ENCODE assay signal across 8 cellular contexts in the genomic region with DNA sequence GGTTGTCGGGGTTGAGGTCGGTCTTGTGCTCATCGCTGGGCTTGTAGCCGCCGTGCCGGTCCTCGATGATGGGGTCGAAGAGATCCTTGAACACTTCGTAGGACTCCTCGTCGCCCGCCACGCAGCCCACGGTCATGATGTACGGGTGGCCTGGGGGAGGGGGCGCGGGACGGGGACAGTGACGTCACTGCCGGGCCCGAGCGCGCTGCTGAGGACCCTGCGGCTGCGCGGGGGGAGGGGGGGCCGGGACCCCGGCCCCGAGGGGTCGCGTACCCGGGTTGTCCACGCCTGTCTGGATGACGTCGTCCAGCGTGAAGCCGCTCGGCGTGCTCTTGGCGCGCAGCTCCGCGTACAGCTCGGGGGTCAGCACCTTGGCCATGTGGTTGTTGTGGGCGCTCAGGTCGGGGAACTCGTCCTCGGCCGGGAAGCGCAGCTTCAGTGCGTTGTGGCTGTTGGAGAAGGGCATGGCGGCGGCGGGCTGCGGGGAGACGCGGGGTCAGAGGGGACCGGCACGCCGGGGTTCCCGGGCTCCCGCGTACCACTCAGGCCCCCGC. TPM values are rescaled to one million over a fixed set of nuclear protein-coding genes. Genes with fewer than 3 reads are reported as not detected.
DNase-seq lines count a peak whose midpoint lies in the region; ATAC-seq, FAIRE-seq and TF ChIP-seq lines count a peak whose summit lies in the region.

No MANE protein-coding gene starts in this region.

- H3K56ac ChIP-seq in H1 (replicated peaks; ENCODE audit: insufficient read length, low read depth, low read length), result peak overlapping the region; percentile 89

- peak overlapping the region; percentile 96 for H3K18ac ChIP-seq in H1 (ENCODE audit: extremely low read depth, low read length)

- no peak overlapping the region; the same call in 1 of the 2 replicates for H2AK5ac ChIP-seq in H1 (ENCODE audit: low read depth, low read length)

- peak overlapping the region; percentile 60; the same call in 1 of the 2 replicates for H2BK12ac ChIP-seq in H1 (ENCODE audit: low read depth, low read length)

- peaks cover 0 to 2% of the 10 kb centered on the region in 2 experiments; a peak in 1 of 4 replicates for H3K79me2 ChIP-seq in H1 (ENCODE audit: control insufficient read depth in 1 of 2, insufficient read depth in 2 of 2, low read length in 2 of 2)

- H2BK15ac ChIP-seq in H1 (ENCODE audit: low read length), result peak overlapping the region; percentile 92; the same call in 1 of the 2 replicates

- H2BK20ac ChIP-seq in H1 (ENCODE audit: low read length), result no peak overlapping the region

- H2AFZ ChIP-seq in H1 (ENCODE audit: low read length), result no peak overlapping the region

- peak overlapping the region; percentile 84 for H3K4ac ChIP-seq in H1 (replicated peaks; ENCODE audit: insufficient read length, low read depth, low read length)

- peak overlapping the region; percentile 82 for H3K14ac ChIP-seq in H1 (ENCODE audit: insufficient read length)

- peak; percentile 22 for DNase-seq in GM06990 (ENCODE audit: extremely low read depth, insufficient read length)
- no peak for DNase-seq in NT2/D1 (ENCODE audit: low read depth, low spot score)
- peak in 1 of 2 experiments; percentile 70 for DNase-seq in H1 (ENCODE audit: low read depth in 1 of 2, low spot score in 2 of 2)
- no peak for DNase-seq in naive B cell
- no peak for DNase-seq in iPS-NIHi7 (ENCODE audit: extremely low spot score)
- no peak for DNase-seq in HFFc6
- DNase-seq in islet precursor cell, result no peak

- POLR2A ChIA-PET in H1 (lab: Charles Lee; ENCODE audit: partially characterized antibody), result interaction anchor here (0.5 to 12.6 kb wide), 20 partner anchors 12 to 464 kb away, joined by 3 to 844 read pairs (median 4); a partner anchor contains a TSS

- H3K36me3 ChIP-seq in GM06990 (ENCODE audit: control insufficient read depth, insufficient read depth, low read length) (no peaks in the 10 kb centered on the region), NT2/D1 (ENCODE audit: insufficient read depth, insufficient read length, low read length) (peaks cover 13% of the 10 kb centered on the region), H1 (ENCODE audit: control insufficient read depth in 2 of 4, insufficient read depth in 4 of 4, low read length in 3 of 4) (peaks cover 8 to 23% (median 17%) of the 10 kb centered on the region in 4 experiments; a peak in 7 of 8 replicates)

- peak overlapping the region; percentile 93 for H2BK5ac ChIP-seq in H1 (ENCODE audit: low read depth, low read length)

- H4K5ac ChIP-seq in H1 (ENCODE audit: insufficient read length, low read depth, low read length), result peak overlapping the region; percentile 82

- H3K79me1 ChIP-seq in H1 (ENCODE audit: low read depth, low read length), result no peaks in the 10 kb centered on the region; the same call in 1 of the 2 replicates

- no peaks in the 10 kb centered on the region for H3K9me3 Mint-ChIP-seq in naive B cell
- H3K9me3 Mint-ChIP-seq in HFFc6, result no peaks in the 10 kb centered on the region

- peak overlapping the region; percentile 73 to 80 for H3K4me2 ChIP-seq in H1 (ENCODE audit: insufficient read depth in 1 of 2, low read depth in 2 of 2, low read length in 2 of 2)

- TF ChIP-seq RAD21 in H1 (IDR thresholded peaks at IDR 0.05 in 1 of 2, conservative IDR thresholded peaks at IDR 0.05 in 1 of 2; ENCODE audit: low read depth in 2 of 2, low read length in 2 of 2), result no peak

- TF ChIP-seq CTCF in GM06990 (IDR thresholded peaks at IDR 0.05; ENCODE audit: insufficient read depth, low read length, poor library complexity, severe bottlenecking) (no peak), H1 (IDR thresholded peaks at IDR 0.05; ENCODE audit: control extremely low read depth in 1 of 3, insufficient read depth in 1 of 3, low read depth in 1 of 3, low read length in 3 of 3) (no peak), HFFc6 (IDR thresholded peaks at IDR 0.05) (no peak)

- no peak overlapping the region for H3K23ac ChIP-seq in H1 (ENCODE audit: insufficient read length)

- H3K27me3 ChIP-seq in GM06990 (replicated peaks; ENCODE audit: control insufficient read depth, insufficient read depth, low read length) (no peaks in the 10 kb centered on the region; the same call in 1 of the 2 replicates), NT2/D1 (ENCODE audit: insufficient read depth, insufficient read length) (peaks cover 17% of the 10 kb centered on the region), H1 (replicated peaks in 1 of 4; ENCODE audit: control insufficient read depth in 3 of 4, extremely low read depth in 1 of 4, insufficient read depth in 3 of 4, low read length in 3 of 4) (peaks cover 3 to 23% (median 13%) of the 10 kb centered on the region in 4 experiments)

- ATAC-seq in naive B cell (ENCODE audit: low read depth in 2 of 2), result peak in 1 of 2 donors; percentile 6
- no peak for ATAC-seq in HG03196 (IDR thresholded peaks at IDR 0.05; ENCODE audit: unreplicated experiment)

- H3K27ac Mint-ChIP-seq in naive B cell (no peak overlapping the region), HFFc6 (no peak overlapping the region)

- H3K36me3 Mint-ChIP-seq in naive B cell (no peaks in the 10 kb centered on the region), HFFc6 (ENCODE audit: low read depth) (no peaks in the 10 kb centered on the region)

- FAIRE-seq in H1 (lab: Jason Lieb, UNC), result no peak

- no peaks in the 10 kb centered on the region for H3K9me3 ChIP-seq in NT2/D1 (ENCODE audit: insufficient read depth, low read length)
- H3K9me3 ChIP-seq in H1 (ENCODE audit: insufficient read depth in 2 of 2, low read depth in 1 of 2, low read length in 1 of 2), result no peaks in the 10 kb centered on the region

- peaks cover 10 to 20% of the 10 kb centered on the region in 2 experiments for H4K20me1 ChIP-seq in H1 (replicated peaks in 1 of 2; ENCODE audit: control insufficient read depth in 1 of 2, insufficient read depth in 2 of 2, low read length in 2 of 2)

- peak in 1 of 2 experiments; percentile 78; a peak in 2 of 3 replicates for TF ChIP-seq POLR2A in H1 (IDR thresholded peaks at IDR 0.05; ENCODE audit: control extremely low read depth in 1 of 2, low read depth in 2 of 2, low read length in 2 of 2)

- H3K27ac ChIP-seq in H1 (ENCODE audit: low read depth, low read length), result peak overlapping the region; percentile 80

- peak overlapping the region; percentile 93 for H4K91ac ChIP-seq in H1 (replicated peaks; ENCODE audit: insufficient read length, low read length)

- H3K4me1 Mint-ChIP-seq in naive B cell (peaks cover 12 to 23% (median 21%) of the 10 kb centered on the region in 3 donors), HFFc6 (ENCODE audit: low read depth) (peaks cover 31% of the 10 kb centered on the region)

- H3K4me3 ChIP-seq in GM06990 (replicated peaks; ENCODE audit: low read depth, low read length) (peak overlapping the region; percentile 46), NT2/D1 (ENCODE audit: insufficient read length, low read depth) (peak overlapping the region; percentile 78), H1 (ENCODE audit: extremely low read depth in 1 of 4, insufficient read depth in 2 of 4, low read depth in 3 of 4, low read length in 4 of 4) (peak overlapping the region; percentile 79 to 96 (median 84))

- peaks cover 14% of the 10 kb centered on the region; the same call in 1 of the 2 replicates for H3K23me2 ChIP-seq in H1 (ENCODE audit: low read depth, low read length)

- H4K8ac ChIP-seq in H1 (ENCODE audit: extremely low read depth, insufficient read depth, low read length), result peak overlapping the region; percentile 93

- no peak for TF ChIP-seq EP300 in H1 (IDR thresholded peaks at IDR 0.05; ENCODE audit: borderline replicate concordance in 1 of 2, low read depth in 2 of 2, low read length in 2 of 2)

- WGBS in H1 (ENCODE audit: extremely low coverage in 1 of 2, insufficient coverage in 1 of 2, insufficient read length in 1 of 2, insufficient replicate concordance in 2 of 2, low coverage in 1 of 2, low lambda C conversion rate in 2 of 2, missing lambda C conversion rate in 1 of 2), 2 experiments, result 2% methylated on average over 7 of the region's 64 CpGs; no CpG with 5 or more reads in 1 of the 2 experiments

- H3K9ac ChIP-seq in NT2/D1 (ENCODE audit: insufficient read length, low read depth), result peak overlapping the region; percentile 90
- H3K9ac ChIP-seq in H1 (replicated peaks in 1 of 4; ENCODE audit: extremely low read depth in 1 of 4, low read depth in 3 of 4, low read length in 3 of 4), result peak overlapping the region; percentile 81 to 92 (median 88); a peak in 6 of 7 replicates

- H2BK120ac ChIP-seq in H1 (replicated peaks; ENCODE audit: low read depth, low read length), result no peak overlapping the region

- H3K27me3 Mint-ChIP-seq in naive B cell (peaks cover 0 to 13% (median 12%) of the 10 kb centered on the region in 3 donors), HFFc6 (ENCODE audit: insufficient read depth) (peaks cover 10% of the 10 kb centered on the region)

- H3K4me1 ChIP-seq in NT2/D1 (ENCODE audit: insufficient read depth, insufficient read length) (peaks cover 15% of the 10 kb centered on the region), H1 (replicated peaks in 1 of 4; ENCODE audit: control insufficient read depth in 3 of 4, insufficient read depth in 4 of 4, low read length in 3 of 4) (peaks cover 0 to 28% (median 19%) of the 10 kb centered on the region in 4 experiments; a peak in 6 of 7 replicates)

- H3K4me3 Mint-ChIP-seq in naive B cell (peak overlapping the region; percentile 33 to 75 (median 65)), HFFc6 (no peak overlapping the region)

- CTCF ChIA-PET in H1 (lab: Charles Lee; ENCODE audit: partially characterized antibody), result interaction anchor here (0.6 to 31.3 kb wide), 3 partner anchors 12 to 392 kb away, joined by 4 to 921 read pairs (median 32); a partner anchor contains a TSS

RNA-seq across cellular contexts. Expression of a gene that starts 0.5 kb away (rescaled TPM):
- total RNA-seq in H1 (2021; fragmentation: NEBNext Ultra II Directional; extraction: Animal tissue kit (Norgen Biotek cat#: 25700)), result 538 and 572 TPM in 2 replicates
- polyA plus RNA-seq in H1 (2011; rRNA removed) (950 and 1,969 TPM in 2 replicates), naive B cell (ENCODE audit: low read depth in 6 of 6) (under 1 TPM in 2 of 6 donors, not detected in 4; 0.80 to 1.00 TPM)
- 828 TPM for polyA plus RNA-seq in H1 (2011; cell fraction: cytosol; rRNA removed)
- 1,943 TPM for polyA plus RNA-seq in H1 (2011; cell fraction: nucleus; rRNA removed)
- polyA plus RNA-seq in H1 (2012, experiment 1 of 2), result 757 to 990 TPM (median 908 TPM) in 4 replicates
- polyA plus RNA-seq in H1 (2012, experiment 2 of 2), result 939 TPM
- 514 TPM for polyA plus RNA-seq in H1 (2013, experiment 1 of 2)
- 503 TPM for polyA plus RNA-seq in H1 (2013, experiment 2 of 2)
- 153 and 156 TPM in 2 replicates for polyA minus RNA-seq in H1 (2011; rRNA and poly(A)+ RNA removed)
- polyA minus RNA-seq in H1 (2011; cell fraction: cytosol; rRNA and poly(A)+ RNA removed), result 356 TPM
- 378 TPM for polyA minus RNA-seq in H1 (2011; cell fraction: nucleus; rRNA and poly(A)+ RNA removed)
- 10 to 100 TPM; 16.6 to 31.3 (median 19.4) TPM for total RNA-seq in HFFc6 (2021; fragmentation: NEBNext Ultra II Directional; extraction: Animal tissue kit (Norgen Biotek cat#: 25700))

RNA-seq across cellular contexts. Expression of a gene that starts 6.9 kb away (rescaled TPM):
- total RNA-seq in H1 (2021; fragmentation: NEBNext Ultra II Directional; extraction: Animal tissue kit (Norgen Biotek cat#: 25700)), result 15.1 and 15.8 TPM in 2 replicates
- polyA plus RNA-seq in H1 (2011; rRNA removed), result 19.0 and 29.7 TPM in 2 replicates
- 23.3 TPM for polyA plus RNA-seq in H1 (2011; cell fraction: cytosol; rRNA removed)
- polyA plus RNA-seq in H1 (2011; cell fraction: nucleus; rRNA removed), result 44.0 TPM
- 9.2 to 14.2 TPM (median 13.8 TPM) in 4 replicates for polyA plus RNA-seq in H1 (2012, experiment 1 of 2)
- polyA plus RNA-seq in H1 (2012, experiment 2 of 2), result 11.3 TPM
- polyA plus RNA-seq in H1 (2013, experiment 1 of 2), result 6.8 TPM
- 6.6 TPM for polyA plus RNA-seq in H1 (2013, experiment 2 of 2)
- 6.4 and 6.9 TPM in 2 replicates for polyA minus RNA-seq in H1 (2011; rRNA and poly(A)+ RNA removed)
- polyA minus RNA-seq in H1 (2011; cell fraction: cytosol; rRNA and poly(A)+ RNA removed), result 11.2 TPM
- polyA minus RNA-seq in H1 (2011; cell fraction: nucleus; rRNA and poly(A)+ RNA removed), result 26.1 TPM
- 10 to 100 TPM in 1 of 6 donors, 1 to 10 TPM in 5; 6.2 to 13.9 (median 8.3) TPM for polyA plus RNA-seq in naive B cell (ENCODE audit: low read depth in 6 of 6)
- 10 to 100 TPM; 12.0 to 14.9 (median 13.4) TPM for total RNA-seq in HFFc6 (2021; fragmentation: NEBNext Ultra II Directional; extraction: Animal tissue kit (Norgen Biotek cat#: 25700))

RNA-seq across cellular contexts. Expression of a gene that starts 40.4 kb away (rescaled TPM):
- total RNA-seq in H1 (2021; fragmentation: NEBNext Ultra II Directional; extraction: Animal tissue kit (Norgen Biotek cat#: 25700)), result 29.2 and 29.5 TPM in 2 replicates
- polyA plus RNA-seq in H1 (2011; rRNA removed) (5.9 and 7.4 TPM in 2 replicates), naive B cell (ENCODE audit: low read depth in 6 of 6) (10 to 100 TPM; 11.0 to 55.5 (median 41.9) TPM)
- 8.2 TPM for polyA plus RNA-seq in H1 (2011; cell fraction: cytosol; rRNA removed)
- 5.3 TPM for polyA plus RNA-seq in H1 (2011; cell fraction: nucleus; rRNA removed)
- 13.5 to 26.1 TPM (median 16.6 TPM) in 4 replicates for polyA plus RNA-seq in H1 (2012, experiment 1 of 2)
- 2.3 TPM for polyA plus RNA-seq in H1 (2012, experiment 2 of 2)
- polyA plus RNA-seq in H1 (2013, experiment 1 of 2), result 18.4 TPM
- 17.4 TPM for polyA plus RNA-seq in H1 (2013, experiment 2 of 2)
- polyA minus RNA-seq in H1 (2011; rRNA and poly(A)+ RNA removed), result 11.8 and 13.3 TPM in 2 replicates
- 13.7 TPM for polyA minus RNA-seq in H1 (2011; cell fraction: cytosol; rRNA and poly(A)+ RNA removed)
- 12.5 TPM for polyA minus RNA-seq in H1 (2011; cell fraction: nucleus; rRNA and poly(A)+ RNA removed)
- 10 to 100 TPM; 22.6 to 25.8 (median 23.6) TPM for total RNA-seq in HFFc6 (2021; fragmentation: NEBNext Ultra II Directional; extraction: Animal tissue kit (Norgen Biotek cat#: 25700))

RNA-seq across cellular contexts. Expression of a gene that starts 40.7 kb away (rescaled TPM):
- 35.0 and 35.5 TPM in 2 replicates for total RNA-seq in H1 (2021; fragmentation: NEBNext Ultra II Directional; extraction: Animal tissue kit (Norgen Biotek cat#: 25700))
- polyA plus RNA-seq in H1 (2011; rRNA removed) (5.9 and 7.1 TPM in 2 replicates), naive B cell (ENCODE audit: low read depth in 6 of 6) (10 to 100 TPM; 47.5 to 70.7 (median 57.8) TPM)
- 10.9 TPM for polyA plus RNA-seq in H1 (2011; cell fraction: cytosol; rRNA removed)
- polyA plus RNA-seq in H1 (2011; cell fraction: nucleus; rRNA removed), result 12.8 TPM
- 23.7 to 31.1 TPM (median 30.1 TPM) in 4 replicates for polyA plus RNA-seq in H1 (2012, experiment 1 of 2)
- polyA plus RNA-seq in H1 (2012, experiment 2 of 2), result 27.0 TPM
- 31.3 TPM for polyA plus RNA-seq in H1 (2013, experiment 1 of 2)
- polyA plus RNA-seq in H1 (2013, experiment 2 of 2), result 27.9 TPM
- 4.3 and 5.2 TPM in 2 replicates for polyA minus RNA-seq in H1 (2011; rRNA and poly(A)+ RNA removed)
- polyA minus RNA-seq in H1 (2011; cell fraction: cytosol; rRNA and poly(A)+ RNA removed), result 8.7 TPM
- polyA minus RNA-seq in H1 (2011; cell fraction: nucleus; rRNA and poly(A)+ RNA removed), result 18.8 TPM
- 10 to 100 TPM; 38.7 to 54.8 (median 46.9) TPM for total RNA-seq in HFFc6 (2021; fragmentation: NEBNext Ultra II Directional; extraction: Animal tissue kit (Norgen Biotek cat#: 25700))

Comparison
In these comparisons a context has a peak if more than half of its experiments do, and no peak if none do; other contexts are left out.
1. RNA of a gene that starts 0.5 kb away (total RNA-seq): 538 to 572 TPM in H1; 16.6 to 31.3 TPM in HFFc6; every median in the first group is over 10 times any median in the second.
2. Peak in every context shown above with its lines, with median percentiles within 50 percentile points of each other: H3K4me3 ChIP-seq.